25 cellular contexts compared by ENCODE assay signal in genomic region chr15:81221449-81221848, GRCh38. TPM values are rescaled to one million over a fixed set of nuclear protein-coding genes. Genes with fewer than 3 reads are reported as not detected.
DNase-seq lines count a peak whose midpoint lies in the region; ATAC-seq and TF ChIP-seq lines count a peak whose summit lies in the region.
"Had no signal": no experiment of that assay in that cellular context is flagged by ENCODE, and none has a peak within 500 bp of the region (broad histone marks: within the 10 kb centered on the region; RNA-seq: fewer than 3 reads in every experiment).

No MANE protein-coding gene starts in this region.

- peak in 4 of 8 donors; percentile 23 to 62 (median 43) for ATAC-seq in heart right ventricle
- ATAC-seq in GM19467 (IDR thresholded peaks at IDR 0.05; ENCODE audit: unreplicated experiment) = no peak
- ATAC-seq: body of pancreas had no signal

- no peak overlapping the region for H3K4me3 ChIP-seq in AG10803 (ENCODE audit: low read length)
- H3K4me3 ChIP-seq in heart right ventricle = no peak overlapping the region
- H3K4me3 ChIP-seq in sigmoid colon = no peak overlapping the region
- no peak overlapping the region for H3K4me3 ChIP-seq in uterus
- H3K4me3 ChIP-seq: body of pancreas, Peyer's patch had no signal

- intact Hi-C loops in heart right ventricle (cut with DNase I) = no loop called here
- intact Hi-C loops in sigmoid colon (cut with DNase I) = no loop called here
- intact Hi-C loops in uterus (cut with DNase I; ENCODE audit: low total_unique reads) = no loop called here

- no peak for TF ChIP-seq CTCF in AG10803 (conservative IDR thresholded peaks at IDR 0.05; ENCODE audit: low read length)
- TF ChIP-seq CTCF in heart right ventricle (IDR thresholded peaks at IDR 0.05) = no peak
- TF ChIP-seq CTCF in sigmoid colon (IDR thresholded peaks at IDR 0.05) = no peak
- TF ChIP-seq CTCF in uterus (IDR thresholded peaks at IDR 0.05) = no peak

- H3K27me3 ChIP-seq in heart right ventricle (no peaks in the 10 kb centered on the region), sigmoid colon (no peaks in the 10 kb centered on the region), uterus (no peaks in the 10 kb centered on the region)
- H3K27me3 ChIP-seq: body of pancreas, Peyer's patch had no signal

- DNase-seq in AG10803 (ENCODE audit: low read depth) (peak; percentile 59), epidermal melanocyte (ENCODE audit: insufficient read length, low spot score) (peak; percentile 55), heart right ventricle (peak in 1 of 2 donors; percentile 23), sigmoid colon (peak; percentile 72), uterus (no peak), MV-4-11 (lab: John Stamatoyannopoulos, UW) (no peak), DMS 273 treated with DMSO at 0.1 percent for 48 hours (lab: John Stamatoyannopoulos, UW) (no peak)
- DNase-seq: activated B cell treated with CpG ODN at 0.5 μM for 24 hours; activated CD4-positive, alpha-beta T cell treated with anti-CD3 and anti-CD28 coated beads, Interleukin-2, amount 50 U/mL, for 48 hours; activated CD8-positive, alpha-beta memory T cell treated with anti-CD3 and anti-CD28 coated beads, Interleukin-2, amount 50 U/mL, for 48 hours; activated naive CD8-positive, alpha-beta T cell treated with anti-CD3 and anti-CD28 coated beads, Interleukin-2, amount 10 ng/mL, durations not matched to agents 7 days and 5 days; body of pancreas; EL; H9; kidney; mesendoderm; MM.1S; naive B cell; NCI-H146; NCI-H2171 treated with DMSO at 0.1 percent for 48 hours; NCI-H524 treated with DMSO at 0.1 percent for 48 hours; Peyer's patch; stimulated activated CD8-positive, alpha-beta memory T cell treated with anti-CD3 and anti-CD28 coated beads, Interleukin-4, amount 100 ng/mL, for 48 hours; T-helper 9 cell had no signal

- no peaks in the 10 kb centered on the region for H3K9me3 ChIP-seq in heart right ventricle
- no peaks in the 10 kb centered on the region for H3K9me3 ChIP-seq in sigmoid colon
- H3K9me3 ChIP-seq in uterus = no peaks in the 10 kb centered on the region
- H3K9me3 ChIP-seq: body of pancreas, Peyer's patch had no signal

- H3K36me3 ChIP-seq in heart right ventricle (peaks cover 0 to 6% (median 0%) of the 10 kb centered on the region in 9 donors), sigmoid colon (no peaks in the 10 kb centered on the region), uterus (no peaks in the 10 kb centered on the region)
- H3K36me3 ChIP-seq: Peyer's patch had no signal

- WGBS in heart right ventricle, 2 donors = 32 to 48% methylated on average over 1 of the region's 1 CpG
- WGBS in sigmoid colon, 2 donors = 79 to 88% methylated on average over 1 of the region's 1 CpG

- H3K4me1 ChIP-seq in heart right ventricle (peaks cover 0 to 40% (median 24%) of the 10 kb centered on the region in 9 donors), sigmoid colon (no peaks in the 10 kb centered on the region), uterus (no peaks in the 10 kb centered on the region)
- H3K4me1 ChIP-seq: body of pancreas, Peyer's patch had no signal

- no peak for TF ChIP-seq POLR2A in sigmoid colon (IDR thresholded peaks at IDR 0.05)
- TF ChIP-seq POLR2A in uterus (IDR thresholded peaks at IDR 0.05) = no peak

- H3K27ac ChIP-seq in heart right ventricle (peak overlapping the region in 8 of 10 donors; percentile 4 to 49 (median 24)), sigmoid colon (peak overlapping the region in 2 of 4 donors; percentile 1 to 50), uterus (peak overlapping the region in 1 of 2 donors; percentile 10)
- H3K27ac ChIP-seq: body of pancreas, Peyer's patch had no signal

- no peak for TF ChIP-seq EP300 in sigmoid colon (IDR thresholded peaks at IDR 0.05)

RNA-seq across cellular contexts. Expression of gene IL16, which starts 24.8 kb away (rescaled TPM):
- total RNA-seq in heart right ventricle (10 to 100 TPM in 1 of 10 donors, 1 to 10 TPM in 9; 3.3 to 13.1 (median 4.1) TPM), sigmoid colon (10 to 100 TPM in 2 of 4 donors, 1 to 10 TPM in 2; 6.2 to 26.3 (median 12.5) TPM), uterus (10 to 100 TPM; 16.6 to 69.2 (median 23.1) TPM)
- polyA plus RNA-seq in heart right ventricle (1 to 10 TPM; 4.3 to 4.9 TPM), sigmoid colon (10 to 100 TPM in 1 of 3 donors, 1 to 10 TPM in 2; 3.0 to 52.8 (median 6.6) TPM)

Comparison
In these comparisons a context has a peak if more than half of its experiments do, and no peak if none do; other contexts are left out.
1. DNase-seq: peak in AG10803 (single experiment), epidermal melanocyte (single experiment) and sigmoid colon (single experiment); none in uterus (0 of 2), MV-4-11 (single experiment) and DMS 273 treated with DMSO at 0.1 percent for 48 hours (single experiment).